Comparison of ENCODE assay signal across 1 cellular context in the genomic region with DNA sequence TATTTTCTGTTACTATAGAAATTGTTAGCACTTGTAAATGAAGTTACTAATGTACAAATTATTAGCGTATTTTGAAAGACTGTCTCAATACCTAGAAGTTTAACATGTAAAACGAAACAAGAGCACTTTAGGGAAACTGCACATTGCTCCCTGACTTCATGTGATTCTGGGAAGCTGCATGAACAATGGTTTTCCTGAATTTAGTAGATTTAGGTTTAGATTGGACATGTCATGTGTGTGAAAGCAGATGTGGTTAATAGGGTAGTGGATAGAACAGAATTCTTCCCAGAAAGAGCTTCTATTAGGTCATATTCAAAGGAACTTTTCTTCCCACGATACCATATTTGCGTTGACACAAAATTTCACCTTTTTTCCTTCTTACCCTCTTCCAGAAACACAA.
TF ChIP-seq lines count a peak whose summit lies in the region.

No MANE protein-coding gene starts in this region.

TF ChIP-seq in IMR-90, 13 proteins besides CTCF, POLR2A, EP300 and RAD21:
- TF ChIP-seq FOS (IDR thresholded peaks at IDR 0.05; ENCODE audit: low read depth, low read length): no peak
- TF ChIP-seq CHD1 (IDR thresholded peaks at IDR 0.05; ENCODE audit: low read depth, low read length): no peak
